16 cellular contexts compared by ENCODE assay signal in genomic region chr6:43579171-43579570, GRCh38. TPM values are rescaled to one million over a fixed set of nuclear protein-coding genes. Genes with fewer than 3 reads are reported as not detected.
DNase-seq lines count a peak whose midpoint lies in the region; TF ChIP-seq lines count a peak whose summit lies in the region.
"Had no signal": no experiment of that assay in that cellular context is flagged by ENCODE, and none has a peak within 500 bp of the region (broad histone marks: within the 10 kb centered on the region; RNA-seq: fewer than 3 reads in every experiment).

No MANE protein-coding gene starts in this region.

- peak overlapping the region; percentile 95 for H3K4me3 Mint-ChIP-seq in activated CD4-positive, alpha-beta T cell treated with anti-CD3 and anti-CD28 coated beads, Interleukin-2, amount 10 ng/mL, durations not matched to agents 24 days and 14 days

- H3K36me3 ChIP-seq in OCI-LY7 (ENCODE audit: insufficient read depth, low read length): peaks cover 51% of the 10 kb centered on the region
- peaks cover 17% of the 10 kb centered on the region for H3K36me3 ChIP-seq in osteoblast (ENCODE audit: insufficient read depth, low read length)

- peaks cover 48% of the 10 kb centered on the region for H3K4me1 Mint-ChIP-seq in activated CD4-positive, alpha-beta T cell treated with anti-CD3 and anti-CD28 coated beads, Interleukin-2, amount 10 ng/mL, durations not matched to agents 24 days and 14 days

- intact Hi-C loops in activated CD4-positive, alpha-beta T cell treated with anti-CD3 and anti-CD28 coated beads, Interleukin-2, amount 10 ng/mL, durations not matched to agents 24 days and 14 days (cut with micrococcal nuclease): loop anchor here (5.0 to 10.0 kb wide), 3 partner anchors 194 to 666 kb away; partner anchors contain the start of genes HSP90AB1 and SRF
- intact Hi-C loops in OCI-LY7 (cut with micrococcal nuclease; ENCODE audit: unreplicated experiment): no loop called here

- H3K27ac Mint-ChIP-seq in activated CD4-positive, alpha-beta T cell treated with anti-CD3 and anti-CD28 coated beads, Interleukin-2, amount 10 ng/mL, durations not matched to agents 24 days and 14 days: peak overlapping the region; percentile 72

- no peaks in the 10 kb centered on the region for H3K27me3 ChIP-seq in osteoblast (ENCODE audit: insufficient read depth, low read length)
- H3K27me3 ChIP-seq: esophagus muscularis mucosa had no signal

- H3K9me3 ChIP-seq in OCI-LY7 (ENCODE audit: low read length) (no peaks in the 10 kb centered on the region), osteoblast (ENCODE audit: low read depth, low read length) (no peaks in the 10 kb centered on the region)
- H3K9me3 ChIP-seq: esophagus muscularis mucosa had no signal

- H3K27ac ChIP-seq in OCI-LY7 (ENCODE audit: low read depth, low read length, poor library complexity, severe bottlenecking) (peak overlapping the region; percentile 92), osteoblast (ENCODE audit: low read depth, low read length) (peak overlapping the region; percentile 55)
- H3K27ac ChIP-seq: esophagus muscularis mucosa had no signal

- H3K9me2 ChIP-seq in OCI-LY7 (ENCODE audit: insufficient read depth, low read length): no peaks in the 10 kb centered on the region

- H3K27me3 Mint-ChIP-seq in activated CD4-positive, alpha-beta T cell treated with anti-CD3 and anti-CD28 coated beads, Interleukin-2, amount 10 ng/mL, durations not matched to agents 24 days and 14 days: no peaks in the 10 kb centered on the region

- H3K79me2 ChIP-seq in OCI-LY7 (ENCODE audit: insufficient read depth, low read depth, low read length) (peaks cover 69% of the 10 kb centered on the region), osteoblast (ENCODE audit: insufficient read depth, low read length) (peaks cover 70% of the 10 kb centered on the region)

- no peak overlapping the region for H2AFZ ChIP-seq in OCI-LY7 (ENCODE audit: low read length)
- H2AFZ ChIP-seq in osteoblast (ENCODE audit: low read length): no peak overlapping the region

- H3K36me3 Mint-ChIP-seq in activated CD4-positive, alpha-beta T cell treated with anti-CD3 and anti-CD28 coated beads, Interleukin-2, amount 10 ng/mL, durations not matched to agents 24 days and 14 days (ENCODE audit: low read depth): peaks cover 41% of the 10 kb centered on the region

- POLR2A ChIA-PET in OCI-LY7 (lab: Charles Lee): interaction anchor here (0.5 to 1.7 kb wide), 4 partner anchors 28 to 224 kb away, joined by 3 to 4 read pairs (median 3); partner anchors contain the start of gene GTPBP2

- H3K4me3 ChIP-seq in OCI-LY7 (ENCODE audit: low read depth, low read length, poor library complexity, severe bottlenecking) (peak overlapping the region; percentile 99), osteoblast (ENCODE audit: insufficient read depth, low read length) (no peak overlapping the region)
- H3K4me3 ChIP-seq: esophagus muscularis mucosa had no signal

- CTCF ChIA-PET in OCI-LY7 (lab: Charles Lee; ENCODE audit: unreplicated experiment): no interaction called here

- no peak for DNase-seq in activated CD4-positive, alpha-beta T cell treated with anti-CD3 and anti-CD28 coated beads, Interleukin-2, amount 10 ng/mL, durations not matched to agents 24 days and 14 days
- no peak for DNase-seq in activated CD4-positive, alpha-beta T cell treated with anti-CD3 and anti-CD28 coated beads, Interleukin-2, amount 50 U/mL, for 4 hours
- DNase-seq in OCI-LY7 (ENCODE audit: low spot score): no peak
- peak; percentile 49 for DNase-seq in dermis blood vessel endothelial cell
- no peak for DNase-seq in osteoblast (ENCODE audit: insufficient read length, low spot score, missing footprints)
- no peak for DNase-seq in mesenteric fat pad (ENCODE audit: low spot score)
- no peak for DNase-seq in putamen (ENCODE audit: low spot score)
- no peak for DNase-seq in NOMO-1 (lab: John Stamatoyannopoulos, UW; ENCODE audit: unreplicated experiment in 2 of 2)
- DNase-seq: activated CD4-positive, CD25-positive, alpha-beta regulatory T cell treated with anti-CD3 and anti-CD28 coated beads, Interleukin-2, amount 50 U/mL, for 72 hours; amniotic stem cell; H7; left colon; NCI-H1092; OCI-M1; retina had no signal

- BruUV-seq in OCI-LY7 (replicated peaks; lab: Mats Ljungman, UMichigan): no TSS peak

- TF ChIP-seq CTCF in OCI-LY7 (conservative IDR thresholded peaks at IDR 0.05; ENCODE audit: low read length): no peak
- no peak for TF ChIP-seq CTCF in osteoblast (IDR thresholded peaks at IDR 0.05; ENCODE audit: extremely low read depth, low read depth, low read length)

- H3K4me2 ChIP-seq in OCI-LY7 (ENCODE audit: low read length): peak overlapping the region; percentile 74
- peak overlapping the region; percentile 37 for H3K4me2 ChIP-seq in osteoblast (ENCODE audit: insufficient read depth, low read length)

- H3K4me1 ChIP-seq in OCI-LY7 (ENCODE audit: insufficient read depth, low read length, poor library complexity, severe bottlenecking) (peaks cover 23% of the 10 kb centered on the region), osteoblast (ENCODE audit: insufficient read depth, low read length) (peaks cover 33% of the 10 kb centered on the region)

- H3K9me3 Mint-ChIP-seq in activated CD4-positive, alpha-beta T cell treated with anti-CD3 and anti-CD28 coated beads, Interleukin-2, amount 10 ng/mL, durations not matched to agents 24 days and 14 days: no peaks in the 10 kb centered on the region

- H4K20me1 ChIP-seq in OCI-LY7 (ENCODE audit: insufficient read depth, low read length): peaks cover 10% of the 10 kb centered on the region
- peaks cover 9% of the 10 kb centered on the region for H4K20me1 ChIP-seq in osteoblast (ENCODE audit: insufficient read depth, low read length)

RNA-seq across cellular contexts. Expression of gene POLH, which starts 3.2 kb away (rescaled TPM):
- 34.2 and 37.9 TPM in 2 replicates for total RNA-seq in activated CD4-positive, alpha-beta T cell treated with anti-CD3 and anti-CD28 coated beads, Interleukin-2, amount 10 ng/mL, durations not matched to agents 24 days and 14 days
- total RNA-seq in OCI-LY7 (2014; rRNA removed; shearing (Covaris generic)): 64.3 and 67.3 TPM in 2 replicates
- total RNA-seq in OCI-LY7 (2022) (93.5 and 120 TPM in 2 replicates), dermis blood vessel endothelial cell (22.5 and 32.3 TPM in 2 replicates), osteoblast (26.4 and 28.0 TPM in 2 replicates), mesenteric fat pad (10.7 TPM)

RNA-seq across cellular contexts. Expression of gene XPO5, which starts 3.3 kb away (rescaled TPM):
- 143 and 145 TPM in 2 replicates for total RNA-seq in activated CD4-positive, alpha-beta T cell treated with anti-CD3 and anti-CD28 coated beads, Interleukin-2, amount 10 ng/mL, durations not matched to agents 24 days and 14 days
- 54.6 and 58.5 TPM in 2 replicates for total RNA-seq in OCI-LY7 (2014; rRNA removed; shearing (Covaris generic))
- total RNA-seq in OCI-LY7 (2022): 72.6 and 74.9 TPM in 2 replicates
- 27.2 and 30.6 TPM in 2 replicates for total RNA-seq in dermis blood vessel endothelial cell
- total RNA-seq in osteoblast: 33.9 and 66.2 TPM in 2 replicates
- total RNA-seq in mesenteric fat pad: 43.6 TPM

RNA-seq across cellular contexts. Expression of gene GTPBP2, which starts 49.9 kb away (rescaled TPM):
- 69.4 and 70.3 TPM in 2 replicates for total RNA-seq in activated CD4-positive, alpha-beta T cell treated with anti-CD3 and anti-CD28 coated beads, Interleukin-2, amount 10 ng/mL, durations not matched to agents 24 days and 14 days
- total RNA-seq in OCI-LY7 (2014; rRNA removed; shearing (Covaris generic)): 64.8 and 72.4 TPM in 2 replicates
- total RNA-seq in OCI-LY7 (2022) (86.5 and 90.0 TPM in 2 replicates), dermis blood vessel endothelial cell (43.6 and 49.4 TPM in 2 replicates), osteoblast (74.3 and 84.0 TPM in 2 replicates), mesenteric fat pad (101 TPM)

RNA-seq across cellular contexts. Expression of gene MAD2L1BP, which starts 56.5 kb away (rescaled TPM):
- total RNA-seq in activated CD4-positive, alpha-beta T cell treated with anti-CD3 and anti-CD28 coated beads, Interleukin-2, amount 10 ng/mL, durations not matched to agents 24 days and 14 days: 36.3 and 40.2 TPM in 2 replicates
- 24.0 and 30.8 TPM in 2 replicates for total RNA-seq in OCI-LY7 (2014; rRNA removed; shearing (Covaris generic))
- total RNA-seq in OCI-LY7 (2022): 33.5 and 43.3 TPM in 2 replicates
- 38.5 and 51.9 TPM in 2 replicates for total RNA-seq in dermis blood vessel endothelial cell
- 18.6 and 30.4 TPM in 2 replicates for total RNA-seq in osteoblast
- total RNA-seq in mesenteric fat pad: 19.0 TPM
